In genomic region chr11:128061321-128061871, GRCh38 we compare ENCODE assay signal across 18 cellular contexts.
A peak's percentile ranks its signal among the peaks of the same experiment; 100 is the strongest.
DNase-seq lines count a peak whose midpoint lies in the region; ATAC-seq and TF ChIP-seq lines count a peak whose summit lies in the region.
"Had no signal": no experiment of that assay in that cellular context is flagged by ENCODE, and none has a peak within 500 bp of the region (broad histone marks: within the 10 kb centered on the region; RNA-seq: fewer than 3 reads in every experiment).

No MANE protein-coding gene starts in this region.

- H3K27me3 ChIP-seq in neural progenitor cell: no peaks in the 10 kb centered on the region
- H3K27me3 ChIP-seq: BE2C, SJSA1 had no signal

- H3K79me2 ChIP-seq in neural progenitor cell (ENCODE audit: low read depth): no peaks in the 10 kb centered on the region

- no peak overlapping the region for H3K4me3 ChIP-seq in neural progenitor cell
- H3K4me3 ChIP-seq: psoas muscle, SJSA1 had no signal

- DNase-seq in EH (ENCODE audit: low read depth) (peak; percentile 82), NCI-H2029 (lab: John Stamatoyannopoulos, UW) (peak; percentile 66), astrocyte of the hippocampus (ENCODE audit: low read depth, low spot score) (peak; percentile 45), neural progenitor cell (ENCODE audit: low spot score) (no peak), NCI-H1105 (lab: John Stamatoyannopoulos, UW) (no peak), activated gamma-delta T cell treated with Interleukin-2 at 50 U/mL for 16 hours (no peak)
- DNase-seq: BE2C; effector CD4-positive, alpha-beta T cell; NCI-H526 treated with DMSO at 0.1 percent for 48 hours; psoas muscle; stimulated activated CD4-positive, alpha-beta T cell treated with anti-CD3 and anti-CD28 coated beads, Interleukin-4, amount 100 ng/mL, for 4 hours; stimulated activated naive CD8-positive, alpha-beta T cell treated with anti-CD3 and anti-CD28 coated beads, Interleukin-15, amount 100 ng/mL, for 72 hours had no signal

- peaks cover 6% of the 10 kb centered on the region for H3K27me3 Mint-ChIP-seq in neural progenitor cell (ENCODE audit: insufficient read depth, low read depth)
- H3K27me3 Mint-ChIP-seq: stimulated activated naive CD8-positive, alpha-beta T cell treated with anti-CD3 and anti-CD28 coated beads, Interleukin-15, amount 100 ng/mL, for 72 hours had no signal

- no peak overlapping the region for H3K4me3 Mint-ChIP-seq in neural progenitor cell
- H3K4me3 Mint-ChIP-seq: brain; mesothelial cell of epicardium; stimulated activated naive CD8-positive, alpha-beta T cell treated with anti-CD3 and anti-CD28 coated beads, Interleukin-15, amount 100 ng/mL, for 72 hours; WTC11 had no signal

- H3F3A ChIP-seq in neural progenitor cell (ENCODE audit: low read depth): no peaks in the 10 kb centered on the region

- H3K9ac ChIP-seq in neural progenitor cell: no peak overlapping the region

- ATAC-seq in HG02973 (IDR thresholded peaks at IDR 0.05; ENCODE audit: unreplicated experiment) (no peak), GM21381 (IDR thresholded peaks at IDR 0.05; ENCODE audit: unreplicated experiment) (no peak)
- ATAC-seq: psoas muscle; stimulated activated naive CD8-positive, alpha-beta T cell treated with anti-CD3 and anti-CD28 coated beads, Interleukin-15, amount 100 ng/mL, for 72 hours; WTC11 had no signal

- H4K20me1 ChIP-seq in neural progenitor cell (ENCODE audit: low read depth): no peaks in the 10 kb centered on the region

- peaks cover 4% of the 10 kb centered on the region for H3K4me1 ChIP-seq in neural progenitor cell
- H3K4me1 ChIP-seq: BE2C, psoas muscle, SJSA1 had no signal

- TF ChIP-seq CTCF in neural progenitor cell (IDR thresholded peaks at IDR 0.05): no peak

- no peaks in the 10 kb centered on the region for H3K4me1 Mint-ChIP-seq in neural progenitor cell
- H3K4me1 Mint-ChIP-seq: brain, mesothelial cell of epicardium, WTC11 had no signal

- H3K9me3 Mint-ChIP-seq in neural progenitor cell: peaks cover 9% of the 10 kb centered on the region
- H3K9me3 Mint-ChIP-seq: WTC11 had no signal

- H3K27ac Mint-ChIP-seq in neural progenitor cell: no peak overlapping the region
- H3K27ac Mint-ChIP-seq: brain; mesothelial cell of epicardium; stimulated activated naive CD8-positive, alpha-beta T cell treated with anti-CD3 and anti-CD28 coated beads, Interleukin-15, amount 100 ng/mL, for 72 hours; WTC11 had no signal

- H3K36me3 ChIP-seq in neural progenitor cell: no peaks in the 10 kb centered on the region
- H3K36me3 ChIP-seq: BE2C, SJSA1 had no signal

- H3K9me3 ChIP-seq in neural progenitor cell (ENCODE audit: low read depth): no peaks in the 10 kb centered on the region
- H3K9me3 ChIP-seq: BE2C, psoas muscle, SJSA1 had no signal

- H2AFZ ChIP-seq in neural progenitor cell (replicated peaks): peak overlapping the region; percentile 75

- peaks cover 1% of the 10 kb centered on the region for H3K36me3 Mint-ChIP-seq in neural progenitor cell
- H3K36me3 Mint-ChIP-seq: brain, WTC11 had no signal

- H3K27ac ChIP-seq in neural progenitor cell: no peak overlapping the region
- H3K27ac ChIP-seq: psoas muscle, SJSA1 had no signal

- no peak overlapping the region for H3K4me2 ChIP-seq in neural progenitor cell

Comparison
In these comparisons a context has a peak if more than half of its experiments do, and no peak if none do; other contexts are left out.
1. DNase-seq: peak in EH (single experiment), NCI-H2029 (single experiment) and astrocyte of the hippocampus (single experiment); none in neural progenitor cell (single experiment), NCI-H1105 (single experiment) and activated gamma-delta T cell treated with Interleukin-2 at 50 U/mL for 16 hours (single experiment).